Comparison of ENCODE assay signal across 8 cellular contexts in genomic region chrX:153973127-153974002, GRCh38. TPM values are rescaled to one million over a fixed set of nuclear protein-coding genes. Genes with fewer than 3 reads are reported as not detected.
DNase-seq lines count a peak whose midpoint lies in the region; ATAC-seq and TF ChIP-seq lines count a peak whose summit lies in the region.

No MANE protein-coding gene starts in this region.

- peaks cover 3% of the 10 kb centered on the region for H3K4me1 ChIP-seq in mammary epithelial cell (ENCODE audit: insufficient read depth, low read length)
- H3K4me1 ChIP-seq in mucosa of rectum (ENCODE audit: control insufficient read depth in 2 of 2, insufficient read depth in 2 of 2, low read length in 2 of 2), result peaks cover 28 to 34% of the 10 kb centered on the region in 2 donors

- H3K27me3 ChIP-seq in mammary epithelial cell (ENCODE audit: insufficient read depth, low read length) (no peaks in the 10 kb centered on the region), mucosa of rectum (ENCODE audit: control insufficient read depth in 2 of 2, insufficient read depth in 2 of 2, low read length in 2 of 2) (no peaks in the 10 kb centered on the region)

- H3K79me2 ChIP-seq in mammary epithelial cell (ENCODE audit: insufficient read depth, low read length), result peaks cover 40% of the 10 kb centered on the region

- dilution Hi-C loops in mammary epithelial cell (cut with HindIII; ENCODE audit: low sequenced_read_pairs), result no loop called here

- WGBS in mammary epithelial cell (ENCODE audit: low coverage, missing lambda C conversion rate), result 53% methylated on average over 19 of the region's 20 CpGs

- H3K4me3 ChIP-seq in mammary epithelial cell (replicated peaks in 1 of 3; ENCODE audit: insufficient read depth in 1 of 3, low read depth in 2 of 3, low read length in 3 of 3) (peak overlapping the region; percentile 53 to 85 (median 72)), mucosa of rectum (ENCODE audit: low read length in 2 of 2) (peak overlapping the region; percentile 76 to 88)

- peak overlapping the region; percentile 89 for H3K4me3 Mint-ChIP-seq in Calu3 (ENCODE audit: low read depth, unreplicated experiment)

- BruUV-seq in Calu3 (replicated peaks; lab: Mats Ljungman, UMichigan) (TSS peak; percentile 68), mammary epithelial cell (replicated peaks; lab: Mats Ljungman, UMichigan) (TSS peak; percentile 27)

- no peaks in the 10 kb centered on the region for H3K9me3 Mint-ChIP-seq in Calu3 (ENCODE audit: low read depth, unreplicated experiment)

- H3K27me3 Mint-ChIP-seq in Calu3 (ENCODE audit: unreplicated experiment), result no peaks in the 10 kb centered on the region

- peak overlapping the region; percentile 71 for H3K4me2 ChIP-seq in mammary epithelial cell (ENCODE audit: insufficient read depth, low read depth, low read length)

- intact Hi-C loops in Calu3 (cut with micrococcal nuclease; ENCODE audit: unreplicated experiment), result no loop called here
- intact Hi-C loops in mammary epithelial cell (cut with micrococcal nuclease), result no loop called here

- H3K36me3 Mint-ChIP-seq in Calu3 (ENCODE audit: insufficient read depth, unreplicated experiment), result peaks cover 50% of the 10 kb centered on the region

- H3K9ac ChIP-seq in mammary epithelial cell (ENCODE audit: insufficient read depth, low read length) (peak overlapping the region; percentile 65), mucosa of rectum (ENCODE audit: low read depth in 1 of 2, low read length in 2 of 2) (peak overlapping the region; percentile 83 to 93)

- CTCF ChIA-PET in Calu3 (lab: Charles Lee), result interaction anchor here (1.0 kb wide), 1 partner anchor 45 kb away, joined by 4 read pairs; no protein-coding TSS in a partner anchor
- CTCF ChIA-PET in mammary epithelial cell (lab: Charles Lee; ENCODE audit: low non-redundant PET), result no interaction called here

- H4K20me1 ChIP-seq in mammary epithelial cell (ENCODE audit: insufficient read depth, low read length), result no peaks in the 10 kb centered on the region

- ATAC-seq in GM18517 (IDR thresholded peaks at IDR 0.05; ENCODE audit: unreplicated experiment) (no peak), HG03565 (IDR thresholded peaks at IDR 0.05; ENCODE audit: unreplicated experiment) (no peak)

- H3K9me3 ChIP-seq in mammary epithelial cell (replicated peaks; ENCODE audit: insufficient read depth, low read length) (no peaks in the 10 kb centered on the region), mucosa of rectum (ENCODE audit: control insufficient read depth in 2 of 2, low read length in 2 of 2) (no peaks in the 10 kb centered on the region)

- peak overlapping the region; percentile 68 for H3K27ac ChIP-seq in mammary epithelial cell (ENCODE audit: insufficient read depth, low read depth, low read length)
- peak overlapping the region; percentile 99 to 100 for H3K27ac ChIP-seq in mucosa of rectum (ENCODE audit: low read depth in 2 of 2, low read length in 2 of 2)

- in situ Hi-C loops in mammary epithelial cell (cut with MboI; ENCODE audit: low sequenced_read_pairs in 2 of 2), result loop anchor here in 1 of 2 donors (25.0 kb wide), 1 partner anchor 211 kb away; the partner anchor contains the start of gene PLXNB3

- DNase-seq in Calu3 (no peak), NCI-H1092 (lab: John Stamatoyannopoulos, UW) (peak; percentile 49), mammary epithelial cell (no peak), NCI-H526 treated with DMSO at 0.1 percent for 48 hours (lab: John Stamatoyannopoulos, UW) (no peak), superior temporal gyrus (ENCODE audit: extremely low spot score) (no peak)

- TF ChIP-seq CTCF in Calu3 (IDR thresholded peaks at IDR 0.05; ENCODE audit: unreplicated experiment) (no peak), mammary epithelial cell (conservative IDR thresholded peaks at IDR 0.05 in 1 of 2, IDR thresholded peaks at IDR 0.05 in 1 of 2; ENCODE audit: extremely low read depth in 1 of 2, insufficient read depth in 1 of 2, low read depth in 1 of 2, low read length in 2 of 2) (no peak)

- H3K4me1 Mint-ChIP-seq in Calu3 (ENCODE audit: low read depth, unreplicated experiment), result peaks cover 13% of the 10 kb centered on the region

- H2AFZ ChIP-seq in mammary epithelial cell (ENCODE audit: low read depth, low read length), result peak overlapping the region; percentile 30

- peak overlapping the region; percentile 98 for H3K27ac Mint-ChIP-seq in Calu3 (ENCODE audit: unreplicated experiment)

- H3K36me3 ChIP-seq in mammary epithelial cell (ENCODE audit: insufficient read depth, low read length) (no peaks in the 10 kb centered on the region), mucosa of rectum (ENCODE audit: control insufficient read depth in 2 of 2, insufficient read depth in 2 of 2, low read length in 2 of 2) (no peaks in the 10 kb centered on the region)

RNA-seq across cellular contexts. Expression of gene TMEM187, which starts 0.8 kb away (rescaled TPM):
- total RNA-seq in Calu3 (2022) (9.4 and 9.9 TPM in 2 replicates), mammary epithelial cell (1 to 10 TPM; 5.7 to 9.2 TPM)
- polyA plus RNA-seq in mammary epithelial cell, result 4.6 TPM
- polyA minus RNA-seq in mammary epithelial cell, result 1.1 TPM

RNA-seq across cellular contexts. Expression of gene HCFC1, which starts 1.7 kb away (rescaled TPM):
- total RNA-seq in Calu3 (2022), result 76.0 and 77.7 TPM in 2 replicates
- 10 to 100 TPM; 21.8 to 47.6 TPM for total RNA-seq in mammary epithelial cell
- 8.4 TPM for polyA plus RNA-seq in mammary epithelial cell
- 98.5 TPM for polyA minus RNA-seq in mammary epithelial cell

RNA-seq across cellular contexts. Expression of gene RENBP, which starts 28.9 kb away (rescaled TPM):
- total RNA-seq in Calu3 (2022), result 0.80 and 1.6 TPM in 2 replicates
- not detected for total RNA-seq in mammary epithelial cell
- not detected for polyA plus RNA-seq in mammary epithelial cell
- not detected for polyA minus RNA-seq in mammary epithelial cell

RNA-seq across cellular contexts. Expression of gene NAA10, which starts 38.5 kb away (rescaled TPM):
- total RNA-seq in Calu3 (2022) (132 and 139 TPM in 2 replicates), mammary epithelial cell (100 to 1,000 TPM in 1 of 2 donors, 10 to 100 TPM in 1; 90.4 to 115 TPM)
- polyA plus RNA-seq in mammary epithelial cell, result 193 TPM
- polyA minus RNA-seq in mammary epithelial cell, result 94.6 TPM

RNA-seq across cellular contexts. Expression of gene IRAK1, which starts 46.3 kb away (rescaled TPM):
- total RNA-seq in Calu3 (2022) (194 and 208 TPM in 2 replicates), mammary epithelial cell (100 to 1,000 TPM in 1 of 2 donors, 10 to 100 TPM in 1; 69.0 to 129 TPM)
- 68.1 TPM for polyA plus RNA-seq in mammary epithelial cell
- polyA minus RNA-seq in mammary epithelial cell, result 63.3 TPM
